ENCODE assay signal across 1 cellular context in genomic region chr15:101724675-101725005, GRCh38.
TF ChIP-seq lines count a peak whose summit lies in the region.

No MANE protein-coding gene starts in this region.

TF ChIP-seq in HepG2, 621 proteins besides CTCF, POLR2A, EP300 and RAD21:
- no peak for TF ChIP-seq SYNCRIP (IDR thresholded peaks at IDR 0.05; ENCODE audit: insufficient read depth, low read depth, low read length)
- no peak for TF ChIP-seq ZNF792 (CRISPR knock-in tag; IDR thresholded peaks at IDR 0.05)
- TF ChIP-seq, protein P1, sequence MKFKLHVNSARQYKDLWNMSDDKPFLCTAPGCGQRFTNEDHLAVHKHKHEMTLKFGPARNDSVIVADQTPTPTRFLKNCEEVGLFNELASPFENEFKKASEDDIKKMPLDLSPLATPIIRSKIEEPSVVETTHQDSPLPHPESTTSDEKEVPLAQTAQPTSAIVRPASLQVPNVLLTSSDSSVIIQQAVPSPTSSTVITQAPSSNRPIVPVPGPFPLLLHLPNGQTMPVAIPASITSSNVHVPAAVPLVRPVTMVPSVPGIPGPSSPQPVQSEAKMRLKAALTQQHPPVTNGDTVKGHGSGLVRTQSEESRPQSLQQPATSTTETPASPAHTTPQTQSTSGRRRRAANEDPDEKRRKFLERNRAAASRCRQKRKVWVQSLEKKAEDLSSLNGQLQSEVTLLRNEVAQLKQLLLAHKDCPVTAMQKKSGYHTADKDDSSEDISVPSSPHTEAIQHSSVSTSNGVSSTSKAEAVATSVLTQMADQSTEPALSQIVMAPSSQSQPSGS (CRISPR knock-in tag; IDR thresholded peaks at IDR 0.05), result no peak
- TF ChIP-seq ATF7 (IDR thresholded peaks at IDR 0.05), result no peak
- TF ChIP-seq ATF7 (CRISPR knock-in tag; IDR thresholded peaks at IDR 0.05), result no peak
